Comparison of ENCODE assay signal across 1 cellular context in genomic region chr1:166838766-166839599, GRCh38.
A peak's percentile ranks its signal among the peaks of the same experiment; 100 is the strongest.
TF ChIP-seq lines count a peak whose summit lies in the region.

A gene with protein sequence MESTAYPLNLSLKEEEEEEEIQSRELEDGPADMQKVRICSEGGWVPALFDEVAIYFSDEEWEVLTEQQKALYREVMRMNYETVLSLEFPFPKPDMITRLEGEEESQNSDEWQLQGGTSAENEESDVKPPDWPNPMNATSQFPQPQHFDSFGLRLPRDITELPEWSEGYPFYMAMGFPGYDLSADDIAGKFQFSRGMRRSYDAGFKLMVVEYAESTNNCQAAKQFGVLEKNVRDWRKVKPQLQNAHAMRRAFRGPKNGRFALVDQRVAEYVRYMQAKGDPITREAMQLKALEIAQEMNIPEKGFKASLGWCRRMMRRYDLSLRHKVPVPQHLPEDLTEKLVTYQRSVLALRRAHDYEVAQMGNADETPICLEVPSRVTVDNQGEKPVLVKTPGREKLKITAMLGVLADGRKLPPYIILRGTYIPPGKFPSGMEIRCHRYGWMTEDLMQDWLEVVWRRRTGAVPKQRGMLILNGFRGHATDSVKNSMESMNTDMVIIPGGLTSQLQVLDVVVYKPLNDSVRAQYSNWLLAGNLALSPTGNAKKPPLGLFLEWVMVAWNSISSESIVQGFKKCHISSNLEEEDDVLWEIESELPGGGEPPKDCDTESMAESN (plus strand): TSS chr1:166839475. CDS start chr1:166840957, 1,482 bp downstream.

TF ChIP-seq in K562, 482 proteins besides CTCF, POLR2A, EP300 and RAD21 (continued from another document and continues in another):
- TF ChIP-seq THAP12 (CRISPR knock-in tag; IDR thresholded peaks at IDR 0.05) (peak; percentile 63), ZNF76 (CRISPR knock-in tag; IDR thresholded peaks at IDR 0.05; ENCODE audit: borderline replicate concordance) (no peak), ZFPM2 (CRISPR knock-in tag; IDR thresholded peaks at IDR 0.05) (no peak), PKNOX1 (IDR thresholded peaks at IDR 0.05) (no peak), ETV1 (tag; conservative IDR thresholded peaks at IDR 0.05; ENCODE audit: low read depth) (no peak; the same call in 1 of the 2 replicates), ZNF316 (IDR thresholded peaks at IDR 0.05) (no peak), KLF16 (IDR thresholded peaks at IDR 0.05) (no peak), MIER1 (IDR thresholded peaks at IDR 0.05; ENCODE audit: low read depth) (no peak), BRCA1 (IDR thresholded peaks at IDR 0.05) (no peak), BRCA1 (CRISPR knock-in tag; IDR thresholded peaks at IDR 0.05) (no peak), SAFB2 (IDR thresholded peaks at IDR 0.05; ENCODE audit: borderline replicate concordance, low read depth, low read length, severe bottlenecking) (no peak), NR2C2 (CRISPR knock-in tag; IDR thresholded peaks at IDR 0.05) (no peak), NR2C2 (tag; IDR thresholded peaks at IDR 0.05) (peak; percentile 81), ZFP91 (CRISPR knock-in tag; IDR thresholded peaks at IDR 0.05) (peak; percentile 35; the same call in 1 of the 2 replicates), DACH1 (IDR thresholded peaks at IDR 0.05; ENCODE audit: partially characterized antibody) (no peak), FUS (optimal IDR thresholded peaks at IDR 0.05; ENCODE audit: low read depth, low read length) (peak; percentile 78), REST (CRISPR knock-in tag; IDR thresholded peaks at IDR 0.05; ENCODE audit: low read depth) (0 out of 2 replicates have a peak, but pooled peaks have one; percentile 49), SPI1 (IDR thresholded peaks at IDR 0.05; ENCODE audit: borderline replicate concordance, low read depth, low read length) (no peak), ZNF175 (CRISPR knock-in tag; IDR thresholded peaks at IDR 0.05; ENCODE audit: low read depth) (0 out of 2 replicates have a peak, but pooled peaks have one; percentile 57), ELF1 (tag; IDR thresholded peaks at IDR 0.05) (peak; percentile 48; the same call in 1 of the 2 replicates), SETDB1 (IDR thresholded peaks at IDR 0.05; ENCODE audit: low read length) (no peak), HDAC6 (IDR thresholded peaks at IDR 0.05; ENCODE audit: low read depth, low read length) (0 out of 2 replicates have a peak, but pooled peaks have one; percentile 54), ZFP36 (IDR thresholded peaks at IDR 0.05; ENCODE audit: low read depth, low read length, partially characterized antibody) (no peak), ATF7 (IDR thresholded peaks at IDR 0.05) (peak; percentile 84), ADNP (tag; IDR thresholded peaks at IDR 0.05) (no peak), ZC3H4 (CRISPR knock-in tag; IDR thresholded peaks at IDR 0.05; ENCODE audit: borderline replicate concordance) (no peak), KHSRP (IDR thresholded peaks at IDR 0.05) (no peak), ZNF436 (CRISPR knock-in tag; IDR thresholded peaks at IDR 0.05) (no peak), THRA (IDR thresholded peaks at IDR 0.05) (no peak), KLF10 (CRISPR knock-in tag; IDR thresholded peaks at IDR 0.05) (no peak), NBN (IDR thresholded peaks at IDR 0.05; ENCODE audit: low read depth) (no peak), HLTF (IDR thresholded peaks at IDR 0.05) (peak; percentile 30; the same call in 1 of the 2 replicates)
- TF ChIP-seq, protein P1, sequence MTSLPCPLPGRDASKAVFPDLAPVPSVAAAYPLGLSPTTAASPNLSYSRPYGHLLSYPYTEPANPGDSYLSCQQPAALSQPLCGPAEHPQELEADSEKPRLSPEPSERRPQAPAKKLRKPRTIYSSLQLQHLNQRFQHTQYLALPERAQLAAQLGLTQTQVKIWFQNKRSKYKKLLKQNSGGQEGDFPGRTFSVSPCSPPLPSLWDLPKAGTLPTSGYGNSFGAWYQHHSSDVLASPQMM (CRISPR knock-in tag; IDR thresholded peaks at IDR 0.05), result no peak
- TF ChIP-seq, protein P2, sequence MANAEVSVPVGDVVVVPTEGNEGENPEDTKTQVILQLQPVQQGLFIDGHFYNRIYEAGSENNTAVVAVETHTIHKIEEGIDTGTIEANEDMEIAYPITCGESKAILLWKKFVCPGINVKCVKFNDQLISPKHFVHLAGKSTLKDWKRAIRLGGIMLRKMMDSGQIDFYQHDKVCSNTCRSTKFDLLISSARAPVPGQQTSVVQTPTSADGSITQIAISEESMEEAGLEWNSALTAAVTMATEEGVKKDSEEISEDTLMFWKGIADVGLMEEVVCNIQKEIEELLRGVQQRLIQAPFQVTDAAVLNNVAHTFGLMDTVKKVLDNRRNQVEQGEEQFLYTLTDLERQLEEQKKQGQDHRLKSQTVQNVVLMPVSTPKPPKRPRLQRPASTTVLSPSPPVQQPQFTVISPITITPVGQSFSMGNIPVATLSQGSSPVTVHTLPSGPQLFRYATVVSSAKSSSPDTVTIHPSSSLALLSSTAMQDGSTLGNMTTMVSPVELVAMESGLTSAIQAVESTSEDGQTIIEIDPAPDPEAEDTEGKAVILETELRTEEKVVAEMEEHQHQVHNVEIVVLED (CRISPR knock-in tag; IDR thresholded peaks at IDR 0.05), result peak; percentile 54
- TF ChIP-seq, protein P3, sequence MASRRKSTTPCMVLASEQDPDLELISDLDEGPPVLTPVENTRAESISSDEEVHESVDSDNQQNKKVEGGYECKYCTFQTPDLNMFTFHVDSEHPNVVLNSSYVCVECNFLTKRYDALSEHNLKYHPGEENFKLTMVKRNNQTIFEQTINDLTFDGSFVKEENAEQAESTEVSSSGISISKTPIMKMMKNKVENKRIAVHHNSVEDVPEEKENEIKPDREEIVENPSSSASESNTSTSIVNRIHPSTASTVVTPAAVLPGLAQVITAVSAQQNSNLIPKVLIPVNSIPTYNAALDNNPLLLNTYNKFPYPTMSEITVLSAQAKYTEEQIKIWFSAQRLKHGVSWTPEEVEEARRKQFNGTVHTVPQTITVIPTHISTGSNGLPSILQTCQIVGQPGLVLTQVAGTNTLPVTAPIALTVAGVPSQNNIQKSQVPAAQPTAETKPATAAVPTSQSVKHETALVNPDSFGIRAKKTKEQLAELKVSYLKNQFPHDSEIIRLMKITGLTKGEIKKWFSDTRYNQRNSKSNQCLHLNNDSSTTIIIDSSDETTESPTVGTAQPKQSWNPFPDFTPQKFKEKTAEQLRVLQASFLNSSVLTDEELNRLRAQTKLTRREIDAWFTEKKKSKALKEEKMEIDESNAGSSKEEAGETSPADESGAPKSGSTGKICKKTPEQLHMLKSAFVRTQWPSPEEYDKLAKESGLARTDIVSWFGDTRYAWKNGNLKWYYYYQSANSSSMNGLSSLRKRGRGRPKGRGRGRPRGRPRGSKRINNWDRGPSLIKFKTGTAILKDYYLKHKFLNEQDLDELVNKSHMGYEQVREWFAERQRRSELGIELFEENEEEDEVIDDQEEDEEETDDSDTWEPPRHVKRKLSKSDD (conservative IDR thresholded peaks at IDR 0.05; ENCODE audit: low read length), result no peak
- TF ChIP-seq, protein P4, sequence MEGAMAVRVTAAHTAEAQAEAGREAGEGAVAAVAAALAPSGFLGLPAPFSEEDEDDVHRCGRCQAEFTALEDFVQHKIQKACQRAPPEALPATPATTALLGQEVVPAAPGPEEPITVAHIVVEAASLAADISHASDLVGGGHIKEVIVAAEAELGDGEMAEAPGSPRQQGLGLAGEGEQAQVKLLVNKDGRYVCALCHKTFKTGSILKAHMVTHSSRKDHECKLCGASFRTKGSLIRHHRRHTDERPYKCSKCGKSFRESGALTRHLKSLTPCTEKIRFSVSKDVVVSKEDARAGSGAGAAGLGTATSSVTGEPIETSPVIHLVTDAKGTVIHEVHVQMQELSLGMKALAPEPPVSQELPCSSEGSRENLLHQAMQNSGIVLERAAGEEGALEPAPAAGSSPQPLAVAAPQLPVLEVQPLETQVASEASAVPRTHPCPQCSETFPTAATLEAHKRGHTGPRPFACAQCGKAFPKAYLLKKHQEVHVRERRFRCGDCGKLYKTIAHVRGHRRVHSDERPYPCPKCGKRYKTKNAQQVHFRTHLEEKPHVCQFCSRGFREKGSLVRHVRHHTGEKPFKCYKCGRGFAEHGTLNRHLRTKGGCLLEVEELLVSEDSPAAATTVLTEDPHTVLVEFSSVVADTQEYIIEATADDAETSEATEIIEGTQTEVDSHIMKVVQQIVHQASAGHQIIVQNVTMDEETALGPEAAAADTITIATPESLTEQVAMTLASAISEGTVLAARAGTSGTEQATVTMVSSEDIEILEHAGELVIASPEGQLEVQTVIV (CRISPR knock-in tag; IDR thresholded peaks at IDR 0.05; ENCODE audit: borderline replicate concordance), result no peak
- TF ChIP-seq, protein P5, sequence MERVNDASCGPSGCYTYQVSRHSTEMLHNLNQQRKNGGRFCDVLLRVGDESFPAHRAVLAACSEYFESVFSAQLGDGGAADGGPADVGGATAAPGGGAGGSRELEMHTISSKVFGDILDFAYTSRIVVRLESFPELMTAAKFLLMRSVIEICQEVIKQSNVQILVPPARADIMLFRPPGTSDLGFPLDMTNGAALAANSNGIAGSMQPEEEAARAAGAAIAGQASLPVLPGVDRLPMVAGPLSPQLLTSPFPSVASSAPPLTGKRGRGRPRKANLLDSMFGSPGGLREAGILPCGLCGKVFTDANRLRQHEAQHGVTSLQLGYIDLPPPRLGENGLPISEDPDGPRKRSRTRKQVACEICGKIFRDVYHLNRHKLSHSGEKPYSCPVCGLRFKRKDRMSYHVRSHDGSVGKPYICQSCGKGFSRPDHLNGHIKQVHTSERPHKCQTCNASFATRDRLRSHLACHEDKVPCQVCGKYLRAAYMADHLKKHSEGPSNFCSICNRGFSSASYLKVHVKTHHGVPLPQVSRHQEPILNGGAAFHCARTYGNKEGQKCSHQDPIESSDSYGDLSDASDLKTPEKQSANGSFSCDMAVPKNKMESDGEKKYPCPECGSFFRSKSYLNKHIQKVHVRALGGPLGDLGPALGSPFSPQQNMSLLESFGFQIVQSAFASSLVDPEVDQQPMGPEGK (CRISPR knock-in tag; IDR thresholded peaks at IDR 0.05; ENCODE audit: borderline replicate concordance), result no peak
